Comparison of ENCODE assay signal across 9 cellular contexts in the genomic region with DNA sequence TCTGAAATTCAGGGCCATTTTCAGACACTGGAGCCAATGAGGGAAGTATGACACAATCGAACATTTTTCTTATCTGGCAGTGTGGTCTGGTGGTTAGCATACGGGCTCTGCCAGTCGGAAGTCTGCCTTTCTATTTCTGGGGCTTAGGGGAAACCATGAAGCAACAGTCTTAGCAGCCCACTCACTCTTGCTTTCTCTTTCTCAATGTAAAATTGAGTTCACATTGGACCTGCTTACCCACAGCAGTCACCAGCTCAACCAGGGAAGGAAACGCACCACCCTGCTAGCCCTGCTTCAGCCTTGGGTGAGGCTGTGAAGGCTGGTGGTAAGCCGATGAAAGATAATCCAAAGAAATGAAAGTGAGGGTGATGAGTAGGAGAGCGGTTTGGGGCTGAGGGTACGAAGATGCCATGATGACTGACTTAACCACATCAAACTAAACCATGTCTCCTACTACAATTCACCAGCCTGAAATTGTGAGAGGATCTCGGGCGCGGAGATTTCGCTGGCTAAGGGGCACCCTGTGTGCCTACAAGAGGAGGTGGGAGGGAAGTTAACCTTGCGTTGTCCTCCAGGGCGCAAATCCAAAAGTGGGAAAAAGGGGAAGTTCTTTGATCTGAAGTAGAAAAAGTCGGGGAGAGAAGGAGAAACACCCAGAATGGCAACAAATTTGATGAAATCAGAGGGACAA. TPM values are rescaled to one million over a fixed set of nuclear protein-coding genes. Genes with fewer than 3 reads are reported as not detected.
DNase-seq lines count a peak whose midpoint lies in the region; ATAC-seq and TF ChIP-seq lines count a peak whose summit lies in the region.
"Had no signal": no experiment of that assay in that cellular context is flagged by ENCODE, and none has a peak within 500 bp of the region (broad histone marks: within the 10 kb centered on the region; RNA-seq: fewer than 3 reads in every experiment).

No MANE protein-coding gene starts in this region.

- H3K27me3 Mint-ChIP-seq in HFFc6 (ENCODE audit: insufficient read depth), result peaks cover 26% of the 10 kb centered on the region

- in situ Hi-C loops in brain microvascular endothelial cell (cut with HindIII; ENCODE audit: low pct_ligation_motif_present, low sequenced_read_pairs), result no loop called here

- H3K27ac ChIP-seq in brain microvascular endothelial cell, result no peak overlapping the region
- H3K27ac ChIP-seq: SJSA1 had no signal

- DNase-seq in T-helper 22 cell (ENCODE audit: low read depth) (peak; percentile 8), brain microvascular endothelial cell (peak; percentile 21), HCEC 1CT (no peak), HFFc6 (no peak), COR-L47 (lab: John Stamatoyannopoulos, UW) (no peak)
- DNase-seq in stimulated activated CD4-positive, alpha-beta T cell treated with anti-CD3 and anti-CD28 coated beads, Interleukin-1b, Interleukin-23, amount 100 ng/mL, for 48 hours, result peak; percentile 89

- ATAC-seq in GM18907 (IDR thresholded peaks at IDR 0.05; ENCODE audit: unreplicated experiment), result peak; percentile 92
- ATAC-seq in HG03066 (IDR thresholded peaks at IDR 0.05; ENCODE audit: low read depth, unreplicated experiment), result peak; percentile 82

- H3K36me3 ChIP-seq in brain microvascular endothelial cell (replicated peaks), result no peaks in the 10 kb centered on the region
- H3K36me3 ChIP-seq: SJSA1 had no signal

- no peaks in the 10 kb centered on the region for H3K27me3 ChIP-seq in brain microvascular endothelial cell (replicated peaks)

- no peak for TF ChIP-seq CTCF in brain microvascular endothelial cell (IDR thresholded peaks at IDR 0.05; ENCODE audit: low read depth, low read length, missing control alignments)
- no peak for TF ChIP-seq CTCF in HFFc6 (IDR thresholded peaks at IDR 0.05)

- peaks cover 9% of the 10 kb centered on the region for H3K4me1 Mint-ChIP-seq in HFFc6 (ENCODE audit: low read depth)

- no peak overlapping the region for H3K27ac Mint-ChIP-seq in HFFc6

- H3K4me3 ChIP-seq in brain microvascular endothelial cell (ENCODE audit: low read depth, low read length), result no peak overlapping the region
- H3K4me3 ChIP-seq: SJSA1 had no signal

- H3K9me3 Mint-ChIP-seq in HFFc6, result no peaks in the 10 kb centered on the region

- H3K36me3 Mint-ChIP-seq in HFFc6 (ENCODE audit: low read depth), result no peaks in the 10 kb centered on the region

- H3K4me3 Mint-ChIP-seq in HFFc6, result no peak overlapping the region

RNA-seq across cellular contexts. Expression of a gene that starts 2.0 kb away (rescaled TPM):
- total RNA-seq in HFFc6 (2021; fragmentation: NEBNext Ultra II Directional; extraction: Animal tissue kit (Norgen Biotek cat#: 25700)), result under 1 TPM in 4 of 6 experiments, not detected in 2; 0.11 to 0.30 (median 0.15) TPM
- total RNA-seq: SJSA1 had no signal

Comparison
In these comparisons a context has a peak if more than half of its experiments do, and no peak if none do; other contexts are left out.
1. DNase-seq: peak in T-helper 22 cell (single experiment), brain microvascular endothelial cell (single experiment) and stimulated activated CD4-positive, alpha-beta T cell treated with anti-CD3 and anti-CD28 coated beads, Interleukin-1b, Interleukin-23, amount 100 ng/mL, for 48 hours (single experiment); none in HCEC 1CT (single experiment), HFFc6 (single experiment) and COR-L47 (single experiment).